Comparison of ENCODE assay signal across 1 cellular context in genomic region chr3:155512867-155513261, GRCh38.
TF ChIP-seq lines count a peak whose summit lies in the region.

No MANE protein-coding gene starts in this region.

TF ChIP-seq in K562, 482 proteins besides CTCF, POLR2A, EP300 and RAD21 (continued from another document):
- TF ChIP-seq, protein P1, sequence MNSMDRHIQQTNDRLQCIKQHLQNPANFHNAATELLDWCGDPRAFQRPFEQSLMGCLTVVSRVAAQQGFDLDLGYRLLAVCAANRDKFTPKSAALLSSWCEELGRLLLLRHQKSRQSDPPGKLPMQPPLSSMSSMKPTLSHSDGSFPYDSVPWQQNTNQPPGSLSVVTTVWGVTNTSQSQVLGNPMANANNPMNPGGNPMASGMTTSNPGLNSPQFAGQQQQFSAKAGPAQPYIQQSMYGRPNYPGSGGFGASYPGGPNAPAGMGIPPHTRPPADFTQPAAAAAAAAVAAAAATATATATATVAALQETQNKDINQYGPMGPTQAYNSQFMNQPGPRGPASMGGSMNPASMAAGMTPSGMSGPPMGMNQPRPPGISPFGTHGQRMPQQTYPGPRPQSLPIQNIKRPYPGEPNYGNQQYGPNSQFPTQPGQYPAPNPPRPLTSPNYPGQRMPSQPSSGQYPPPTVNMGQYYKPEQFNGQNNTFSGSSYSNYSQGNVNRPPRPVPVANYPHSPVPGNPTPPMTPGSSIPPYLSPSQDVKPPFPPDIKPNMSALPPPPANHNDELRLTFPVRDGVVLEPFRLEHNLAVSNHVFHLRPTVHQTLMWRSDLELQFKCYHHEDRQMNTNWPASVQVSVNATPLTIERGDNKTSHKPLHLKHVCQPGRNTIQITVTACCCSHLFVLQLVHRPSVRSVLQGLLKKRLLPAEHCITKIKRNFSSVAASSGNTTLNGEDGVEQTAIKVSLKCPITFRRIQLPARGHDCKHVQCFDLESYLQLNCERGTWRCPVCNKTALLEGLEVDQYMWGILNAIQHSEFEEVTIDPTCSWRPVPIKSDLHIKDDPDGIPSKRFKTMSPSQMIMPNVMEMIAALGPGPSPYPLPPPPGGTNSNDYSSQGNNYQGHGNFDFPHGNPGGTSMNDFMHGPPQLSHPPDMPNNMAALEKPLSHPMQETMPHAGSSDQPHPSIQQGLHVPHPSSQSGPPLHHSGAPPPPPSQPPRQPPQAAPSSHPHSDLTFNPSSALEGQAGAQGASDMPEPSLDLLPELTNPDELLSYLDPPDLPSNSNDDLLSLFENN (IDR thresholded peaks at IDR 0.05; ENCODE audit: low read depth in 2 of 2, low read length in 2 of 2), result no peak
- TF ChIP-seq MEIS2 (IDR thresholded peaks at IDR 0.05; ENCODE audit: partially characterized antibody) (no peak), IRF1 (CRISPR knock-in tag; IDR thresholded peaks at IDR 0.05; ENCODE audit: borderline replicate concordance) (no peak), ZBTB34 (CRISPR knock-in tag; IDR thresholded peaks at IDR 0.05) (no peak), HBP1 (CRISPR knock-in tag; IDR thresholded peaks at IDR 0.05) (no peak)
